13 cellular contexts compared by ENCODE assay signal in the genomic region with DNA sequence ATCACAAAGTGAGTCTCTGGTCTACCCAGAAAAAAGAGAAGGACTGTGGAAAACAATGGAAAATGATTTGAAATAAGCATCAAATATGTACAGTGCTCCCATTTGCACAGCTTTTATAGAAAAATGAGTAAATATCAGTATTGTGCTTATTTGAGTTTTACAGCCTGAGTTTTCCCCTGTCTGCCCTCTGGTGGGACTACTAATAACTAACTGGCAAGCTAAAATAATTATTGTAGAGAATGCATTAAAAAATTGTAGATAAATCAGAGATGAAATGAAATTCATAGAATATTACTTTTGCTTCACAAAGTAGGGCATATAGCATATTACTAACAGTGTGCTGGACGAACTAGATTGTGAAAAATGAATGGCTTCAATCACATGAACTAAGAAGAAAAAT.
DNase-seq lines count a peak whose midpoint lies in the region; ATAC-seq and TF ChIP-seq lines count a peak whose summit lies in the region.
"Had no signal": no experiment of that assay in that cellular context is flagged by ENCODE, and none has a peak within 500 bp of the region (broad histone marks: within the 10 kb centered on the region; RNA-seq: fewer than 3 reads in every experiment).

No MANE protein-coding gene starts in this region.

- ATAC-seq in GM19463 (IDR thresholded peaks at IDR 0.05; ENCODE audit: unreplicated experiment), result no peak

- POLR2A ChIA-PET in HEK293T (lab: Yijun Ruan, JAX), result no interaction called here

- DNase-seq in AG20443 (ENCODE audit: low spot score) (peak; percentile 5), HS-27A (ENCODE audit: low read depth) (peak; percentile 9), astrocyte of the hippocampus (ENCODE audit: low read depth, low spot score) (peak; percentile 26), left kidney (ENCODE audit: low read depth, low spot score) (peak; percentile 10), HEK293T (ENCODE audit: extremely low spot score) (no peak)
- DNase-seq in stimulated activated CD4-positive, alpha-beta T cell treated with anti-CD3 and anti-CD28 coated beads, Interleukin-15, amount 100 ng/mL, for 24 hours, result no peak
- DNase-seq in activated CD8-positive, alpha-beta memory T cell treated with anti-CD3 and anti-CD28 coated beads for 24 hours, result no peak
- DNase-seq: activated effector memory CD4-positive, alpha-beta T cell treated with anti-CD3 and anti-CD28 coated beads, Interleukin-2, amount 50 U/mL, for 16 hours; effector memory CD4-positive, alpha-beta T cell; islet precursor cell; NCI-H1417 treated with DMSO at 0.1 percent for 48 hours; Peyer's patch had no signal

- CTCF ChIA-PET in HEK293T (lab: Yijun Ruan, JAX), result interaction anchor here (0.6 kb wide), 1 partner anchor 298 kb away, joined by 5 read pairs; no protein-coding TSS in a partner anchor

TF ChIP-seq in HEK293T, 16 proteins besides CTCF, POLR2A, EP300 and RAD21:
- TF ChIP-seq FOXM1 (IDR thresholded peaks at IDR 0.05; ENCODE audit: borderline replicate concordance), result no peak

Comparison
In these comparisons a context has a peak if more than half of its experiments do, and no peak if none do; other contexts are left out.
1. DNase-seq: peak in AG20443 (single experiment), HS-27A (single experiment), astrocyte of the hippocampus (single experiment) and left kidney (single experiment); none in stimulated activated CD4-positive, alpha-beta T cell treated with anti-CD3 and anti-CD28 coated beads, Interleukin-15, amount 100 ng/mL, for 24 hours (single experiment), HEK293T (single experiment) and activated CD8-positive, alpha-beta memory T cell treated with anti-CD3 and anti-CD28 coated beads for 24 hours (single experiment).